Comparison of ENCODE assay signal across 19 cellular contexts in genomic region chr15:66631616-66632263, GRCh38.
DNase-seq lines count a peak whose midpoint lies in the region; ATAC-seq, FAIRE-seq and TF ChIP-seq lines count a peak whose summit lies in the region.
"Had no signal": no experiment of that assay in that cellular context is flagged by ENCODE, and none has a peak within 500 bp of the region (broad histone marks: within the 10 kb centered on the region; RNA-seq: fewer than 3 reads in every experiment).

No MANE protein-coding gene starts in this region.

- H3K79me2 ChIP-seq in SK-N-SH (ENCODE audit: insufficient read depth) (no peaks in the 10 kb centered on the region), HepG2 (ENCODE audit: insufficient read depth, low read length) (no peaks in the 10 kb centered on the region)

- no peaks in the 10 kb centered on the region for H3K9me2 ChIP-seq in SK-N-SH

- H3F3A ChIP-seq in SK-N-SH (replicated peaks; ENCODE audit: insufficient read depth), result no peaks in the 10 kb centered on the region

- ATAC-seq in left cardiac atrium (peak; percentile 25 to 32), HepG2 (no peak)

- H3K4me1 Mint-ChIP-seq in type B pancreatic cell (ENCODE audit: unreplicated experiment), result peaks cover 61% of the 10 kb centered on the region

- in situ Hi-C loops in HepG2 (cut with HindIII; ENCODE audit: extremely low pct_ligation_motif_present, low pct_unique_long_range_greater_than_20kb), result no loop called here

- no peaks in the 10 kb centered on the region for H4K20me1 ChIP-seq in SK-N-SH (ENCODE audit: insufficient read depth)
- H4K20me1 ChIP-seq in HepG2 (ENCODE audit: insufficient read depth, low read length), result no peaks in the 10 kb centered on the region

- CTCF ChIA-PET in SK-N-SH (lab: Yijun Ruan, JAX), result interaction anchor here (0.9 to 3.1 kb wide), 6 partner anchors 12 to 67 kb away, joined by 3 to 18 read pairs (median 6); no protein-coding TSS in a partner anchor
- CTCF ChIA-PET in HepG2 (lab: Yijun Ruan, JAX; ENCODE audit: low intra/inter-chr PET ratio, low total read pairs), result no interaction called here

- H3K4me3 ChIP-seq in SK-N-SH (ENCODE audit: low read depth in 2 of 2, low read length in 1 of 2) (no peak overlapping the region), HepG2 (replicated peaks in 1 of 3; ENCODE audit: insufficient read depth in 1 of 3, low read depth in 2 of 3, low read length in 3 of 3) (no peak overlapping the region)
- H3K4me3 ChIP-seq: vagina had no signal

- no peak overlapping the region for H3K4me3 Mint-ChIP-seq in type B pancreatic cell
- H3K4me3 Mint-ChIP-seq: H9 had no signal

- no peaks in the 10 kb centered on the region for H3K27me3 Mint-ChIP-seq in type B pancreatic cell

- H3K9me3 Mint-ChIP-seq in type B pancreatic cell, result no peaks in the 10 kb centered on the region
- H3K9me3 Mint-ChIP-seq: H9 had no signal

- H3K36me3 Mint-ChIP-seq in type B pancreatic cell, result no peaks in the 10 kb centered on the region

- DNase-seq in left cardiac atrium, result peak; percentile 50
- DNase-seq in cardiac septum (ENCODE audit: low spot score), result no peak
- DNase-seq in SK-N-SH, result peak; percentile 92
- DNase-seq in HepG2 (ENCODE audit: low spot score), result no peak
- DNase-seq in type B pancreatic cell (ENCODE audit: extremely low spot score, unreplicated experiment), result no peak
- no peak for DNase-seq in NCI-H1694 treated with DMSO at 0.1 percent for 48 hours (lab: John Stamatoyannopoulos, UW)
- no peak for DNase-seq in HCEC 1CT
- DNase-seq in GM12892 (ENCODE audit: insufficient read length), result no peak
- DNase-seq: activated CD4-positive, alpha-beta T cell treated with anti-CD3 and anti-CD28 coated beads, Interleukin-2, amount 50 U/mL, for 48 hours; C1 segment of cervical spinal cord; cerebellar nuclear complex; H9; NCI-H1417 treated with DMSO at 0.1 percent for 48 hours; NCI-H2171 treated with DMSO at 0.1 percent for 48 hours; NCI-H748 treated with DMSO at 0.1 percent for 48 hours; SIG-M5; stimulated activated CD8-positive, alpha-beta memory T cell treated with anti-CD3 and anti-CD28 coated beads, Interleukin-4, amount 100 ng/mL, for 48 hours had no signal

- no TSS peak for BruUV-seq in HepG2 (replicated peaks; lab: Mats Ljungman, UMichigan)

- H3K27ac ChIP-seq in SK-N-SH (ENCODE audit: low read depth in 2 of 2, low read length in 1 of 2) (peak overlapping the region in 1 of 2 experiments; percentile 94; a peak in 2 of 4 replicates), HepG2 (ENCODE audit: extremely low read length, insufficient read depth, low read length) (no peak overlapping the region)
- H3K27ac ChIP-seq: vagina had no signal

- 71% methylated on average over 6 of the region's 7 CpGs for WGBS in SK-N-SH (ENCODE audit: low lambda C conversion rate)
- 63% methylated on average over 6 of the region's 7 CpGs for WGBS in HepG2 (ENCODE audit: low lambda C conversion rate)

- no peaks in the 10 kb centered on the region for H3K36me3 ChIP-seq in SK-N-SH (replicated peaks in 1 of 2; ENCODE audit: control insufficient read depth in 1 of 2, insufficient read depth in 2 of 2, low read length in 1 of 2)
- H3K36me3 ChIP-seq in HepG2 (replicated peaks in 1 of 2; ENCODE audit: control insufficient read depth in 1 of 2, insufficient read depth in 2 of 2, low read length in 2 of 2), result no peaks in the 10 kb centered on the region
- H3K36me3 ChIP-seq: vagina had no signal

- no peaks in the 10 kb centered on the region for H3K9me3 ChIP-seq in SK-N-SH
- no peaks in the 10 kb centered on the region for H3K9me3 ChIP-seq in HepG2 (ENCODE audit: low read length)
- H3K9me3 ChIP-seq: vagina had no signal

- intact Hi-C loops in left cardiac atrium (cut with DNase I), result no loop called here
- intact Hi-C loops in cardiac septum (cut with DNase I), result no loop called here
- intact Hi-C loops in HepG2 (cut with micrococcal nuclease; ENCODE audit: unreplicated experiment), result no loop called here

- H3K9ac ChIP-seq in SK-N-SH (no peak overlapping the region), HepG2 (ENCODE audit: insufficient read depth, low read depth, low read length) (no peak overlapping the region)

- no peak for FAIRE-seq in HepG2 (lab: Jason Lieb, UNC)
- no peak for FAIRE-seq in GM12892 (lab: Jason Lieb, UNC)
- FAIRE-seq: A204.1 had no signal

- TF ChIP-seq CTCF in SK-N-SH (IDR thresholded peaks at IDR 0.05), result no peak
- TF ChIP-seq CTCF in HepG2 (CRISPR knock-in tag; IDR thresholded peaks at IDR 0.05), result no peak
- TF ChIP-seq CTCF in type B pancreatic cell (conservative IDR thresholded peaks at IDR 0.05), result no peak

- peak overlapping the region; percentile 35; the same call in 1 of the 2 replicates for H2AFZ ChIP-seq in SK-N-SH (ENCODE audit: low read depth)
- H2AFZ ChIP-seq in HepG2 (ENCODE audit: low read length), result no peak overlapping the region

- no peak overlapping the region for H3K4me2 ChIP-seq in SK-N-SH
- no peak overlapping the region for H3K4me2 ChIP-seq in HepG2 (ENCODE audit: low read depth, low read length)

- TF ChIP-seq RAD21 in SK-N-SH (IDR thresholded peaks at IDR 0.05; ENCODE audit: low read length) (no peak), HepG2 (CRISPR knock-in tag; IDR thresholded peaks at IDR 0.05) (no peak)

- peak in 1 of 2 experiments; percentile 68; a peak in 2 of 4 replicates for TF ChIP-seq EP300 in SK-N-SH (IDR thresholded peaks at IDR 0.05; ENCODE audit: borderline replicate concordance in 1 of 2, low read depth in 1 of 2, low read length in 1 of 2)
- no peak for TF ChIP-seq EP300 in HepG2 (IDR thresholded peaks at IDR 0.05; ENCODE audit: low read depth in 2 of 2, low read length in 2 of 2)
- no peak for TF ChIP-seq EP300 in HepG2 (CRISPR knock-in tag; IDR thresholded peaks at IDR 0.05; ENCODE audit: borderline replicate concordance)

- H3K27ac Mint-ChIP-seq in type B pancreatic cell, result peak overlapping the region; percentile 61
- H3K27ac Mint-ChIP-seq: H9 had no signal

- H3K4me1 ChIP-seq in SK-N-SH (ENCODE audit: control insufficient read depth in 1 of 2, insufficient read depth in 2 of 2, low read depth in 1 of 2, low read length in 1 of 2), result peaks cover 0 to 41% of the 10 kb centered on the region in 2 experiments; a peak in 2 of 4 replicates
- H3K4me1 ChIP-seq in HepG2 (ENCODE audit: insufficient read depth, low read length), result no peaks in the 10 kb centered on the region
- H3K4me1 ChIP-seq: vagina had no signal

- no peaks in the 10 kb centered on the region for H3K27me3 ChIP-seq in SK-N-SH (ENCODE audit: insufficient read depth)
- H3K27me3 ChIP-seq in HepG2 (ENCODE audit: control insufficient read depth in 1 of 2, insufficient read depth in 2 of 2, low read length in 2 of 2), result peaks cover 0 to 3% of the 10 kb centered on the region in 2 experiments; a peak in 1 of 5 replicates
- H3K27me3 ChIP-seq: vagina had no signal

- TF ChIP-seq POLR2A in HepG2 (IDR thresholded peaks at IDR 0.05; ENCODE audit: insufficient read depth in 1 of 2, low read depth in 2 of 2, low read length in 2 of 2) (no peak), GM12892 (IDR thresholded peaks at IDR 0.05; ENCODE audit: low read depth, low read length) (no peak)

- POLR2A ChIA-PET in SK-N-SH (lab: Yijun Ruan, JAX) (interaction anchor here (0.6 to 1.4 kb wide), 3 partner anchors 13 to 72 kb away, joined by 3 to 6 read pairs (median 3); no protein-coding TSS in a partner anchor), HepG2 (lab: Yijun Ruan, JAX) (no interaction called here)

TF ChIP-seq in SK-N-SH, 30 proteins besides CTCF, POLR2A, EP300 and RAD21 (continues in another document):
- TF ChIP-seq RCOR1 (IDR thresholded peaks at IDR 0.05; ENCODE audit: low read length) (peak; percentile 43; the same call in 1 of the 2 replicates), PBX3 (IDR thresholded peaks at IDR 0.05) (no peak)

TF ChIP-seq in HepG2, 621 proteins besides CTCF, POLR2A, EP300 and RAD21:
- 0 out of 2 replicates have a peak, but pooled peaks have one; percentile 49 for TF ChIP-seq ZNF629 (CRISPR knock-in tag; conservative IDR thresholded peaks at IDR 0.05)
- TF ChIP-seq ONECUT2 (CRISPR knock-in tag; IDR thresholded peaks at IDR 0.05), result no peak

Comparison
In these comparisons a context has a peak if more than half of its experiments do, and no peak if none do; other contexts are left out.
1. DNase-seq: peak in left cardiac atrium (single experiment) and SK-N-SH (single experiment); none in cardiac septum (single experiment), HepG2 (single experiment), type B pancreatic cell (single experiment), NCI-H1694 treated with DMSO at 0.1 percent for 48 hours (single experiment), HCEC 1CT (single experiment) and GM12892 (single experiment).